ENCODE assay signal across 24 cellular contexts in the genomic region with DNA sequence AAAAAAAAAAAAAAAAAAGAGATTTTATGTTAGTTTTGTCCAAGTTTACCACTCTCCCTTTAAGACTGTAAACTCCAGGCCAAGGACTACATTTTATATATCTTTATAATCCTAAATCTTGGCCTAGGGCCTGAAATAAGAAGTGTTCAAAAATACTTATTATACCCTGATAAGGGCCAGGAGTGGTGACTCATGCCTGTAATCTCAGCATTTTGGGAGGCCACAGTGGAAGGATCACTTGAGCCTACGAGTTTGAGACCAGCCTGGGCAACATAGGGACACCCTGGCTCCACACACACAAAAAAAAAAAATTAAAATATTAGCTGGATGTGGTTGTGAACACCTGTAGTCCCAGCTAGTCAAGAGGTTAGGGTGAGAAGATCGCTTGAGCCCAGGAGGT. TPM values are rescaled to one million over a fixed set of nuclear protein-coding genes. Genes with fewer than 3 reads are reported as not detected.
DNase-seq lines count a peak whose midpoint lies in the region; ATAC-seq and TF ChIP-seq lines count a peak whose summit lies in the region.
"Had no signal": no experiment of that assay in that cellular context is flagged by ENCODE, and none has a peak within 500 bp of the region (broad histone marks: within the 10 kb centered on the region; RNA-seq: fewer than 3 reads in every experiment).

No MANE protein-coding gene starts in this region.

- H3K27me3 ChIP-seq in mesenchymal stem cell (ENCODE audit: control insufficient read depth in 1 of 2, insufficient read depth in 1 of 2, low read length in 2 of 2): no peaks in the 10 kb centered on the region
- H3K27me3 ChIP-seq: heart left ventricle, Peyer's patch had no signal

- H3K18ac ChIP-seq in mesenchymal stem cell (ENCODE audit: low read depth in 1 of 2, low read length in 2 of 2): no peak overlapping the region

- H2BK120ac ChIP-seq in mesenchymal stem cell (ENCODE audit: low read depth, low read length): peak overlapping the region; percentile 34

- no peak for TF ChIP-seq CTCF in cardiac fibroblast (IDR thresholded peaks at IDR 0.05; ENCODE audit: low read depth, low read length)

- no peak overlapping the region for H3K23ac ChIP-seq in mesenchymal stem cell (ENCODE audit: low read length in 2 of 2)

- no peak overlapping the region for H4K91ac ChIP-seq in mesenchymal stem cell (ENCODE audit: low read length)

- no peak overlapping the region for H4K8ac ChIP-seq in mesenchymal stem cell (ENCODE audit: low read length)

- no peak for DNase-seq in left ventricle myocardium superior
- no peak for DNase-seq in Right ventricle myocardium inferior (ENCODE audit: missing footprints)
- DNase-seq in cardiac fibroblast (ENCODE audit: low read depth in 2 of 2): peak; percentile 16 to 47
- no peak for DNase-seq in mesenchymal stem cell
- DNase-seq in OCI-M2 (lab: John Stamatoyannopoulos, UW; ENCODE audit: unreplicated experiment): no peak
- DNase-seq in stimulated activated naive CD4-positive, alpha-beta T cell treated with Interleukin-2 at 50 U/mL for 16 hours (lab: John Stamatoyannopoulos, UW): no peak
- DNase-seq: activated CD4-positive, alpha-beta T cell treated with anti-CD3 and anti-CD28 coated beads for 36 hours; activated naive CD4-positive, alpha-beta T cell treated with anti-CD3 and anti-CD28 coated beads, Interleukin-2, amount 10 ng/mL, durations not matched to agents 7 days and 5 days; activated T-cell treated with anti-CD3 and anti-CD28 coated beads, Interleukin-2, amount 50 U/mL, for 72 hours; Caco-2; caudate nucleus; DMS79; GOT3; heart left ventricle; left ventricle myocardium inferior; NCI-H1048; NCI-H1694 treated with DMSO at 0.1 percent for 48 hours; NCI-H2171; NCI-H524 treated with DMSO at 0.1 percent for 48 hours; Peyer's patch; posterior cingulate gyrus; T-helper 2 cell had no signal

- no peak overlapping the region for H3K9ac ChIP-seq in mesenchymal stem cell (ENCODE audit: low read length)

- H2AK5ac ChIP-seq in mesenchymal stem cell (ENCODE audit: low read length, severe bottlenecking): no peak overlapping the region

- H3K4me1 ChIP-seq in mesenchymal stem cell (ENCODE audit: control insufficient read depth, insufficient read depth, low read depth, low read length): peaks cover 7% of the 10 kb centered on the region

- H2BK5ac ChIP-seq in mesenchymal stem cell (ENCODE audit: low read depth, low read length, poor library complexity, severe bottlenecking): no peak overlapping the region

- H2BK15ac ChIP-seq in mesenchymal stem cell (ENCODE audit: low read depth, poor library complexity, severe bottlenecking): no peak overlapping the region

- H3K14ac ChIP-seq in mesenchymal stem cell (ENCODE audit: low read length in 2 of 2): no peak overlapping the region

- no peak overlapping the region for H3K4me3 ChIP-seq in cardiac fibroblast (replicated peaks in 1 of 2; ENCODE audit: low read depth in 2 of 2, low read length in 2 of 2)
- H3K4me3 ChIP-seq in mesenchymal stem cell (ENCODE audit: insufficient read depth in 1 of 2, low read depth in 1 of 2, low read length in 2 of 2): no peak overlapping the region
- H3K4me3 ChIP-seq: heart left ventricle, left ventricle myocardium inferior, Peyer's patch had no signal

- intact Hi-C loops in left ventricle myocardium superior (cut with micrococcal nuclease) (no loop called here), Right ventricle myocardium inferior (cut with DNase I) (no loop called here)

- 96% methylated on average over 1 of the region's 2 CpGs for WGBS in mesenchymal stem cell

- no peak overlapping the region for H3K4me2 ChIP-seq in mesenchymal stem cell (ENCODE audit: low read length, poor library complexity, severe bottlenecking)

- peak; percentile 15 for ATAC-seq in left ventricle myocardium superior
- ATAC-seq in Right ventricle myocardium inferior: no peak
- no peak for ATAC-seq in HG03354 (IDR thresholded peaks at IDR 0.05; ENCODE audit: poor library complexity, severe bottlenecking, unreplicated experiment)
- no peak for ATAC-seq in HG03460 (IDR thresholded peaks at IDR 0.05; ENCODE audit: unreplicated experiment)
- ATAC-seq: activated CD4-positive, alpha-beta T cell treated with anti-CD3 and anti-CD28 coated beads for 36 hours; activated T-cell treated with anti-CD3 and anti-CD28 coated beads, Interleukin-2, amount 50 U/mL, for 72 hours had no signal

- H3K9me3 ChIP-seq in mesenchymal stem cell (ENCODE audit: control insufficient read depth, low read length): no peaks in the 10 kb centered on the region
- H3K9me3 ChIP-seq: Caco-2, heart left ventricle, left ventricle myocardium inferior, Peyer's patch had no signal

- no peak overlapping the region for H2BK12ac ChIP-seq in mesenchymal stem cell (ENCODE audit: low read length in 2 of 2)

- H3K27ac ChIP-seq in mesenchymal stem cell (ENCODE audit: low read length, poor library complexity, severe bottlenecking): no peak overlapping the region
- H3K27ac ChIP-seq: heart left ventricle, left ventricle myocardium inferior, Peyer's patch had no signal

- H2AFZ ChIP-seq in mesenchymal stem cell (ENCODE audit: low read depth, low read length): no peak overlapping the region

- no peak overlapping the region for H3K4ac ChIP-seq in mesenchymal stem cell (ENCODE audit: low read depth in 1 of 2, low read length in 2 of 2)

- peaks cover 1% of the 10 kb centered on the region for H3K79me1 ChIP-seq in mesenchymal stem cell (replicated peaks; ENCODE audit: low read length, poor library complexity, severe bottlenecking)

- peaks cover 10 to 37% of the 10 kb centered on the region in 2 experiments for H3K36me3 ChIP-seq in mesenchymal stem cell (ENCODE audit: control insufficient read depth in 1 of 2, insufficient read depth in 2 of 2, low read depth in 1 of 2, low read length in 2 of 2)

RNA-seq across cellular contexts. Expression of a gene that starts 12.7 kb away (rescaled TPM):
- total RNA-seq in left ventricle myocardium superior (194 TPM), Right ventricle myocardium inferior (180 TPM)
- 111 TPM for polyA plus RNA-seq in mesenchymal stem cell (2013, experiment 1 of 2)
- 107 TPM for polyA plus RNA-seq in mesenchymal stem cell (2013, experiment 2 of 2)

RNA-seq across cellular contexts. Expression of a gene that starts 13.2 kb away (rescaled TPM):
- 0.55 TPM for total RNA-seq in left ventricle myocardium superior
- total RNA-seq in Right ventricle myocardium inferior: 0.62 TPM
- polyA plus RNA-seq in mesenchymal stem cell (2013, experiment 1 of 2): 2.1 TPM
- polyA plus RNA-seq in mesenchymal stem cell (2013, experiment 2 of 2): 2.1 TPM

Comparison
In these comparisons a context has a peak if more than half of its experiments do, and no peak if none do; other contexts are left out.
1. DNase-seq: peak in cardiac fibroblast (2 of 2); none in left ventricle myocardium superior (single experiment), Right ventricle myocardium inferior (single experiment), mesenchymal stem cell (single experiment), OCI-M2 (single experiment) and stimulated activated naive CD4-positive, alpha-beta T cell treated with Interleukin-2 at 50 U/mL for 16 hours (single experiment).